1 cellular context compared by ENCODE assay signal in genomic region chr1:25896266-25896665, GRCh38.
TF ChIP-seq lines count a peak whose summit lies in the region.

No MANE protein-coding gene starts in this region.

TF ChIP-seq in IMR-90, 13 proteins besides CTCF, POLR2A, EP300 and RAD21:
- TF ChIP-seq USF2 (IDR thresholded peaks at IDR 0.05; ENCODE audit: low read depth, low read length) (no peak), MAFK (IDR thresholded peaks at IDR 0.05; ENCODE audit: low read depth, low read length) (peak; percentile 36)
